In genomic region chr2:237699870-237700582, GRCh38 we compare ENCODE assay signal across 9 cellular contexts.
DNase-seq lines count a peak whose midpoint lies in the region; ATAC-seq and TF ChIP-seq lines count a peak whose summit lies in the region.
"Had no signal": no experiment of that assay in that cellular context is flagged by ENCODE, and none has a peak within 500 bp of the region (broad histone marks: within the 10 kb centered on the region; RNA-seq: fewer than 3 reads in every experiment).

No MANE protein-coding gene starts in this region.

- H3K4me3 ChIP-seq in MM.1S (ENCODE audit: low read length) (peak overlapping the region; percentile 1; the same call in 1 of the 2 replicates), dorsolateral prefrontal cortex (no peak overlapping the region)
- H3K4me3 ChIP-seq: adrenal gland had no signal

- intact Hi-C loops in CD14-positive monocyte (cut with micrococcal nuclease) (loop anchor here in 1 of 2 donors (2.0 to 5.0 kb wide), 3 partner anchors 13 to 38 kb away; no protein-coding TSS in a partner anchor), dorsolateral prefrontal cortex (cut with DNase I) (no loop called here), natural killer cell (cut with micrococcal nuclease) (loop anchor here (5.0 to 10.0 kb wide), 2 partner anchors 32 to 205 kb away; no protein-coding TSS in a partner anchor), posterior vena cava (cut with DNase I) (loop anchor here in 1 of 2 donors (5.0 kb wide), 2 partner anchors 37 to 38 kb away; no protein-coding TSS in a partner anchor)

- no peaks in the 10 kb centered on the region for H3K36me3 ChIP-seq in MM.1S (replicated peaks; ENCODE audit: insufficient read depth, low read length)
- H3K36me3 ChIP-seq: adrenal gland had no signal

- H3K79me2 ChIP-seq in MM.1S (ENCODE audit: low read length), result peaks cover 90% of the 10 kb centered on the region

- DNase-seq in CD14-positive monocyte (ENCODE audit: low spot score) (no peak), MM.1S (no peak), dorsolateral prefrontal cortex (no peak), natural killer cell (no peak), SW 1271 (lab: John Stamatoyannopoulos, UW) (no peak), posterior vena cava (ENCODE audit: low spot score) (no peak), NCI-H226 (no peak)

- peaks cover 40 to 59% of the 10 kb centered on the region in 2 donors for H3K36me3 Mint-ChIP-seq in CD14-positive monocyte
- no peaks in the 10 kb centered on the region for H3K36me3 Mint-ChIP-seq in natural killer cell

- H3K9me3 Mint-ChIP-seq in CD14-positive monocyte, result no peaks in the 10 kb centered on the region
- H3K9me3 Mint-ChIP-seq in natural killer cell, result no peaks in the 10 kb centered on the region

- peaks cover 73% of the 10 kb centered on the region for H3F3A ChIP-seq in MM.1S (ENCODE audit: insufficient read depth, low read length)

- no peak overlapping the region for H2AFZ ChIP-seq in MM.1S (ENCODE audit: low read length)

- TF ChIP-seq CTCF in CD14-positive monocyte (IDR thresholded peaks at IDR 0.05) (no peak), MM.1S (IDR thresholded peaks at IDR 0.05; ENCODE audit: low read length) (no peak), dorsolateral prefrontal cortex (IDR thresholded peaks at IDR 0.05 in 54 of 56, conservative IDR thresholded peaks at IDR 0.05 in 2 of 56; ENCODE audit: low read depth in 1 of 56, partially characterized antibody in 56 of 56) (no peak), natural killer cell (IDR thresholded peaks at IDR 0.05) (no peak)

- no peaks in the 10 kb centered on the region for H3K9me2 ChIP-seq in MM.1S (replicated peaks; ENCODE audit: insufficient read depth, low read length)

- H3K4me3 Mint-ChIP-seq in CD14-positive monocyte (peak overlapping the region; percentile 39 to 49), natural killer cell (peak overlapping the region; percentile 56)

- peak overlapping the region; percentile 63 for H3K4me2 ChIP-seq in MM.1S (ENCODE audit: low read depth, low read length)

- H3K27me3 Mint-ChIP-seq in CD14-positive monocyte (ENCODE audit: low read depth in 3 of 3) (peaks cover 0 to 2% (median 0%) of the 10 kb centered on the region in 3 donors), natural killer cell (ENCODE audit: low read depth in 2 of 2) (no peaks in the 10 kb centered on the region)

- peak overlapping the region; percentile 89 to 99 (median 93) for H3K27ac Mint-ChIP-seq in CD14-positive monocyte
- peak overlapping the region; percentile 86 to 99 for H3K27ac Mint-ChIP-seq in natural killer cell

- ATAC-seq in natural killer cell (no peak), HG03196 (IDR thresholded peaks at IDR 0.05; ENCODE audit: unreplicated experiment) (no peak)

- no peaks in the 10 kb centered on the region for H3K9me3 ChIP-seq in MM.1S (replicated peaks; ENCODE audit: insufficient read depth, low read length)
- H3K9me3 ChIP-seq: adrenal gland had no signal

- H3K4me1 ChIP-seq in MM.1S (ENCODE audit: low read length), result peaks cover 79% of the 10 kb centered on the region

- H4K20me1 ChIP-seq in MM.1S (ENCODE audit: insufficient read depth, low read length), result no peaks in the 10 kb centered on the region

- H3K27me3 ChIP-seq in MM.1S (replicated peaks; ENCODE audit: insufficient read depth, low read length) (no peaks in the 10 kb centered on the region), dorsolateral prefrontal cortex (no peaks in the 10 kb centered on the region)
- H3K27me3 ChIP-seq: adrenal gland had no signal

- H3K27ac ChIP-seq in MM.1S (ENCODE audit: low read length) (peak overlapping the region; percentile 94), dorsolateral prefrontal cortex (peak overlapping the region in 32 of 59 donors; percentile 1 to 82 (median 53))

- H3K9ac ChIP-seq in MM.1S (ENCODE audit: low read length), result peak overlapping the region; percentile 84

- H3K4me1 Mint-ChIP-seq in CD14-positive monocyte (peaks cover 97% of the 10 kb centered on the region), natural killer cell (peaks cover 91 to 97% of the 10 kb centered on the region in 2 donors)
